ENCODE assay signal across 15 cellular contexts in genomic region chr16:31148281-31148728, GRCh38. TPM values are rescaled to one million over a fixed set of nuclear protein-coding genes. Genes with fewer than 3 reads are reported as not detected.
DNase-seq lines count a peak whose midpoint lies in the region; FAIRE-seq and TF ChIP-seq lines count a peak whose summit lies in the region.
"Had no signal": no experiment of that assay in that cellular context is flagged by ENCODE, and none has a peak within 500 bp of the region (broad histone marks: within the 10 kb centered on the region; RNA-seq: fewer than 3 reads in every experiment).

No MANE protein-coding gene starts in this region.

- H3K9me3 ChIP-seq in mammary epithelial cell (replicated peaks; ENCODE audit: insufficient read depth, low read length) = no peaks in the 10 kb centered on the region
- H3K9me3 ChIP-seq in small intestine (ENCODE audit: control insufficient read depth, low read depth) = no peaks in the 10 kb centered on the region
- H3K9me3 ChIP-seq: Caco-2 had no signal

- CTCF ChIA-PET in mammary epithelial cell (lab: Charles Lee; ENCODE audit: low non-redundant PET) = no interaction called here

- in situ Hi-C loops in mammary epithelial cell (cut with MboI; ENCODE audit: low sequenced_read_pairs in 2 of 2) = loop anchor here in 1 of 2 donors (25.0 kb wide), 1 partner anchor 161 kb away; the partner anchor contains the start of gene HSD3B7

- peak overlapping the region; percentile 77 for H3K4me2 ChIP-seq in mammary epithelial cell (ENCODE audit: insufficient read depth, low read depth, low read length)

- peak; percentile 61 for DNase-seq in DMS53 (lab: John Stamatoyannopoulos, UW)
- DNase-seq in DMS53 treated with DMSO at 0.1 percent for 48 hours (lab: John Stamatoyannopoulos, UW; ENCODE audit: unreplicated experiment) = no peak
- no peak for DNase-seq in mammary epithelial cell
- DNase-seq in islet precursor cell = peak; percentile 82
- DNase-seq in small intestine = peak; percentile 88
- no peak for DNase-seq in DMS79 (lab: John Stamatoyannopoulos, UW)
- DNase-seq in OCI-M1 (lab: John Stamatoyannopoulos, UW) = no peak
- no peak for DNase-seq in A172 (ENCODE audit: low spot score)
- DNase-seq: activated CD4-positive, alpha-beta memory T cell treated with anti-CD3 and anti-CD28 coated beads for 36 hours; activated gamma-delta T cell treated with Interleukin-2 at 50 U/mL for 16 hours; Caco-2; central memory CD4-positive, alpha-beta T cell; NCI-H1417 had no signal

- H3K36me3 ChIP-seq in mammary epithelial cell (ENCODE audit: insufficient read depth, low read length) (no peaks in the 10 kb centered on the region), small intestine (ENCODE audit: control insufficient read depth in 2 of 2, insufficient read depth in 2 of 2, low read length in 2 of 2) (no peaks in the 10 kb centered on the region)

- no peak overlapping the region for H3K9ac ChIP-seq in mammary epithelial cell (ENCODE audit: insufficient read depth, low read length)

- 11% methylated on average over 14 of the region's 40 CpGs for WGBS in mammary epithelial cell (ENCODE audit: low coverage, missing lambda C conversion rate)
- 8 to 33% (median 32%) methylated on average over 27 to 40 of the region's 40 CpGs for WGBS in small intestine, 3 donors

- BruUV-seq in mammary epithelial cell (replicated peaks; lab: Mats Ljungman, UMichigan) = no TSS peak

- no peak for FAIRE-seq in small intestine (lab: Jason Lieb, UNC)
- FAIRE-seq: A204.1, GM19239 had no signal

- H3K27me3 ChIP-seq in mammary epithelial cell (ENCODE audit: insufficient read depth, low read length) (no peaks in the 10 kb centered on the region), small intestine (ENCODE audit: control insufficient read depth in 2 of 2, insufficient read depth in 2 of 2, low read length in 2 of 2) (no peaks in the 10 kb centered on the region)

- H3K4me3 ChIP-seq in mammary epithelial cell (replicated peaks in 1 of 3; ENCODE audit: insufficient read depth in 1 of 3, low read depth in 2 of 3, low read length in 3 of 3) (peak overlapping the region in 2 of 3 experiments; percentile 4 to 7), small intestine (ENCODE audit: low read depth in 1 of 2, low read length in 2 of 2) (peak overlapping the region in 1 of 2 donors; percentile 21)

- H3K79me2 ChIP-seq in mammary epithelial cell (ENCODE audit: insufficient read depth, low read length) = no peaks in the 10 kb centered on the region

- dilution Hi-C loops in mammary epithelial cell (cut with HindIII; ENCODE audit: low sequenced_read_pairs) = loop anchor here (5.0 to 10.0 kb wide), 3 partner anchors 89 to 114 kb away; partner anchors contain the start of gene STX4

- H3K27ac ChIP-seq in mammary epithelial cell (ENCODE audit: insufficient read depth, low read depth, low read length) = no peak overlapping the region
- no peak overlapping the region for H3K27ac ChIP-seq in small intestine (ENCODE audit: low read depth in 1 of 2, low read length in 1 of 2)

- intact Hi-C loops in mammary epithelial cell (cut with micrococcal nuclease) = no loop called here

- H2AFZ ChIP-seq in mammary epithelial cell (ENCODE audit: low read depth, low read length) = peak overlapping the region; percentile 69

- H4K20me1 ChIP-seq in mammary epithelial cell (ENCODE audit: insufficient read depth, low read length) = no peaks in the 10 kb centered on the region

- H3K4me1 ChIP-seq in mammary epithelial cell (ENCODE audit: insufficient read depth, low read length) (peaks cover 6% of the 10 kb centered on the region), small intestine (ENCODE audit: control insufficient read depth in 2 of 2, insufficient read depth in 1 of 2, low read depth in 1 of 2, low read length in 1 of 2) (no peaks in the 10 kb centered on the region)

- no peak for TF ChIP-seq CTCF in mammary epithelial cell (conservative IDR thresholded peaks at IDR 0.05 in 1 of 2, IDR thresholded peaks at IDR 0.05 in 1 of 2; ENCODE audit: extremely low read depth in 1 of 2, insufficient read depth in 1 of 2, low read depth in 1 of 2, low read length in 2 of 2)

RNA-seq across cellular contexts. Expression of gene PRSS36, which starts 1.6 kb away (rescaled TPM):
- under 1 TPM; under 0.01 to 0.35 TPM for total RNA-seq in mammary epithelial cell
- polyA plus RNA-seq in mammary epithelial cell (0.54 TPM), small intestine (10 to 100 TPM in 2 of 3 donors, 1 to 10 TPM in 1; 4.1 to 19.2 (median 12.2) TPM)
- polyA minus RNA-seq in mammary epithelial cell = not detected
- 0.41 and 0.55 TPM in 2 replicates for total RNA-seq in A172 (2014; rRNA removed; shearing (Covaris generic))

RNA-seq across cellular contexts. Expression of gene PRSS8, which starts 12.8 kb away (rescaled TPM):
- total RNA-seq in mammary epithelial cell = 10 to 100 TPM; 43.7 to 69.4 TPM
- 66.3 TPM for polyA plus RNA-seq in mammary epithelial cell
- polyA minus RNA-seq in mammary epithelial cell = 52.7 TPM
- 100 to 1,000 TPM; 220 to 358 (median 225) TPM for polyA plus RNA-seq in small intestine
- total RNA-seq in A172 (2014; rRNA removed; shearing (Covaris generic)) = 2.9 and 4.2 TPM in 2 replicates
- total RNA-seq: activated CD4-positive, alpha-beta memory T cell treated with anti-CD3 and anti-CD28 coated beads for 36 hours had no signal

RNA-seq across cellular contexts. Expression of gene KAT8, which starts 30.8 kb away (rescaled TPM):
- 10 to 100 TPM; 22.7 to 34.0 TPM for total RNA-seq in mammary epithelial cell
- 23.1 TPM for polyA plus RNA-seq in mammary epithelial cell
- 17.5 TPM for polyA minus RNA-seq in mammary epithelial cell
- 10 to 100 TPM; 43.7 to 44.3 (median 43.8) TPM for polyA plus RNA-seq in small intestine
- total RNA-seq in A172 (2014; rRNA removed; shearing (Covaris generic)) = 46.6 and 55.6 TPM in 2 replicates

RNA-seq across cellular contexts. Expression of gene FUS, which starts 31.6 kb away (rescaled TPM):
- 100 to 1,000 TPM in 1 of 2 donors, 10 to 100 TPM in 1; 19.5 to 404 TPM for total RNA-seq in mammary epithelial cell
- 220 TPM for polyA plus RNA-seq in mammary epithelial cell
- polyA minus RNA-seq in mammary epithelial cell = 162 TPM
- 100 to 1,000 TPM; 147 to 246 (median 172) TPM for polyA plus RNA-seq in small intestine
- total RNA-seq in A172 (2014; rRNA removed; shearing (Covaris generic)) = 14.4 and 26.9 TPM in 2 replicates

RNA-seq across cellular contexts. Expression of gene BCKDK, which starts 40.1 kb away (rescaled TPM):
- total RNA-seq in mammary epithelial cell = 10 to 100 TPM; 26.3 to 47.8 TPM
- polyA plus RNA-seq in mammary epithelial cell (52.1 TPM), small intestine (10 to 100 TPM; 23.8 to 27.7 (median 27.5) TPM)
- polyA minus RNA-seq in mammary epithelial cell = 48.5 TPM
- 28.6 and 38.1 TPM in 2 replicates for total RNA-seq in A172 (2014; rRNA removed; shearing (Covaris generic))

Comparison
In these comparisons a context has a peak if more than half of its experiments do, and no peak if none do; other contexts are left out.
1. DNase-seq: peak in DMS53 (single experiment), islet precursor cell (single experiment) and small intestine (single experiment); none in DMS53 treated with DMSO at 0.1 percent for 48 hours (single experiment), mammary epithelial cell (single experiment), DMS79 (single experiment), OCI-M1 (single experiment) and A172 (single experiment).